Comparison of ENCODE assay signal across 8 cellular contexts in the genomic region with DNA sequence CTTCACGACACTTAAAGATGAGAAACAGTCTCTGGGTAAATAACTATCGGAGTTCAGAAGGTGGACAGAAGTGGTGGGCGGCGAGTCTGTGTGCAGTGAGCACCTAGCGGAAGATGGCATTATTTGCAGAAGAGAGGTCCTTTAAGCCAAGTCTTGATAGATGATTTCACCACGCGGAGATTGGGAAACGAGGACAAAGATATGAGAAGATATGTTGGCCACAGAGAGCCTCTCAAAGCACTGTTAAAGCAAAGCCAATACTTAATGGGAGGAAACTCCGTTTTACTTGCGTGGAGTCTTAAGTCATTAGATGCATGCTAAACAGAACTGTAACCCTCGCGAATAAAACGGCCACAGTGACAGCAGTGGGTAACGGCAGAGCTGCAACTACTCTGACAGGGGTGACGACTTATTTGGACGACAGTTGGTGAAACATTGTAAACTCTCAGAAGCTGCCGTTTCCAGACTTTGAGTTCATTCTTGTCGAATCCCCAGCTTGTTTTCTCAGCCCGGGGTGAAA. TPM values are rescaled to one million over a fixed set of nuclear protein-coding genes. Genes with fewer than 3 reads are reported as not detected.
DNase-seq lines count a peak whose midpoint lies in the region; ATAC-seq and TF ChIP-seq lines count a peak whose summit lies in the region.

No MANE protein-coding gene starts in this region.

- no peaks in the 10 kb centered on the region for H3K27me3 ChIP-seq in foreskin keratinocyte

- no peaks in the 10 kb centered on the region for H3K9me3 Mint-ChIP-seq in progenitor cell of endocrine pancreas (ENCODE audit: low read depth)

- peak overlapping the region; percentile 91 for H3K4me3 Mint-ChIP-seq in progenitor cell of endocrine pancreas (ENCODE audit: low read depth)

- peak; percentile 83 for DNase-seq in DMS153 treated with DMSO at 0.1 percent for 48 hours (lab: John Stamatoyannopoulos, UW; ENCODE audit: unreplicated experiment)
- no peak for DNase-seq in DMS153 (lab: John Stamatoyannopoulos, UW)
- DNase-seq in NOMO-1 treated with dmso at 0.1 percent for 144 hours (lab: John Stamatoyannopoulos, UW; ENCODE audit: unreplicated experiment): peak; percentile 66
- DNase-seq in activated T-helper 1 cell treated with Interleukin-2 at 50 U/mL for 16 hours (ENCODE audit: low read depth): peak; percentile 7
- no peak for DNase-seq in foreskin keratinocyte
- no peak for DNase-seq in progenitor cell of endocrine pancreas (ENCODE audit: low spot score, unreplicated experiment)

- H3K36me3 Mint-ChIP-seq in progenitor cell of endocrine pancreas (ENCODE audit: insufficient read depth): no peaks in the 10 kb centered on the region

- peaks cover 24% of the 10 kb centered on the region for H3K4me1 ChIP-seq in foreskin keratinocyte

- peak overlapping the region; percentile 84 for H3K27ac Mint-ChIP-seq in progenitor cell of endocrine pancreas

- ATAC-seq in HG03175 (IDR thresholded peaks at IDR 0.05; ENCODE audit: unreplicated experiment): peak; percentile 31
- ATAC-seq in foreskin keratinocyte: peak; percentile 28
- no peak for ATAC-seq in HG03469 (IDR thresholded peaks at IDR 0.05; ENCODE audit: unreplicated experiment)

- TF ChIP-seq CTCF in foreskin keratinocyte (conservative IDR thresholded peaks at IDR 0.05) (peak; percentile 1), progenitor cell of endocrine pancreas (IDR thresholded peaks at IDR 0.05; ENCODE audit: unreplicated experiment) (peak; percentile 30)

- peaks cover 18% of the 10 kb centered on the region for H3K4me1 Mint-ChIP-seq in progenitor cell of endocrine pancreas (ENCODE audit: low read depth)

- H3K27me3 Mint-ChIP-seq in progenitor cell of endocrine pancreas: no peaks in the 10 kb centered on the region

- peak overlapping the region; percentile 10 for H3K27ac ChIP-seq in foreskin keratinocyte

RNA-seq across cellular contexts. Expression of a gene that starts 0.6 kb away (rescaled TPM):
- total RNA-seq in foreskin keratinocyte: 24.4 and 25.5 TPM in 2 replicates
- polyA plus RNA-seq in foreskin keratinocyte: 2.3 and 2.6 TPM in 2 replicates
- 48.7 and 49.7 TPM in 2 replicates for total RNA-seq in progenitor cell of endocrine pancreas

Comparison
In these comparisons a context has a peak if more than half of its experiments do, and no peak if none do; other contexts are left out.
1. DNase-seq: peak in DMS153 treated with DMSO at 0.1 percent for 48 hours (single experiment), NOMO-1 treated with dmso at 0.1 percent for 144 hours (single experiment) and activated T-helper 1 cell treated with Interleukin-2 at 50 U/mL for 16 hours (single experiment); none in DMS153 (single experiment), foreskin keratinocyte (0 of 2) and progenitor cell of endocrine pancreas (single experiment).